In genomic region chr10:6755891-6756460, GRCh38 we compare ENCODE assay signal across 13 cellular contexts.
DNase-seq lines count a peak whose midpoint lies in the region; ATAC-seq, FAIRE-seq and TF ChIP-seq lines count a peak whose summit lies in the region.
"Had no signal": no experiment of that assay in that cellular context is flagged by ENCODE, and none has a peak within 500 bp of the region (broad histone marks: within the 10 kb centered on the region; RNA-seq: fewer than 3 reads in every experiment).

No MANE protein-coding gene starts in this region.

- peak overlapping the region; percentile 64; the same call in 1 of the 2 replicates for H3K18ac ChIP-seq in IMR-90 (ENCODE audit: low read depth, low read length)

- H4K91ac ChIP-seq in IMR-90 (ENCODE audit: insufficient read depth, low read depth, low read length), result no peak overlapping the region

- no peaks in the 10 kb centered on the region for H3K36me3 Mint-ChIP-seq in activated naive CD8-positive, alpha-beta T cell treated with anti-CD3 and anti-CD28 coated beads, Interleukin-2, amount 50 U/mL, for 24 hours (ENCODE audit: low read depth)
- no peaks in the 10 kb centered on the region for H3K36me3 Mint-ChIP-seq in activated naive CD8-positive, alpha-beta T cell treated with anti-CD3 and anti-CD28 coated beads for 36 hours
- H3K36me3 Mint-ChIP-seq: memory B cell had no signal

- peak overlapping the region; percentile 10 for H2BK5ac ChIP-seq in IMR-90 (ENCODE audit: low read depth, low read length, poor library complexity, severe bottlenecking)

- dilution Hi-C loops in IMR-90 (cut with HindIII; ENCODE audit: low sequenced_read_pairs, unreplicated experiment), result no loop called here

- peak overlapping the region; percentile 53 for H2BK120ac ChIP-seq in IMR-90 (ENCODE audit: low read depth, low read length)

- H3K4me1 ChIP-seq in IMR-90 (ENCODE audit: control insufficient read depth, insufficient read depth, low read length) (peaks cover 2% of the 10 kb centered on the region; the same call in 1 of the 2 replicates), prostate gland (replicated peaks) (no peaks in the 10 kb centered on the region)
- H3K4me1 ChIP-seq: upper lobe of right lung had no signal

- H2BK20ac ChIP-seq in IMR-90 (ENCODE audit: low read depth, low read length), result no peak overlapping the region

- H3K27ac Mint-ChIP-seq in activated naive CD8-positive, alpha-beta T cell treated with anti-CD3 and anti-CD28 coated beads, Interleukin-2, amount 50 U/mL, for 24 hours, result no peak overlapping the region
- H3K27ac Mint-ChIP-seq in activated naive CD8-positive, alpha-beta T cell treated with anti-CD3 and anti-CD28 coated beads for 36 hours, result no peak overlapping the region
- H3K27ac Mint-ChIP-seq: activated T-helper 1 cell treated with anti-CD3 and anti-CD28 coated beads, Interleukin-12 subunit alpha, Interleukin-12 subunit beta, Interleukin-2, Interleukin-4 antibody, amounts not matched to agents 30 ng/mL and 10 ng/mL and 1 ng/mL, durations not matched to agents 14 hours and 24 hours and 36 hours; B cell; memory B cell had no signal

- H3K9me3 ChIP-seq in IMR-90 (ENCODE audit: control insufficient read depth, insufficient read depth, low read length) (no peaks in the 10 kb centered on the region), prostate gland (no peaks in the 10 kb centered on the region)
- H3K9me3 ChIP-seq: upper lobe of right lung had no signal

- no peak overlapping the region for H4K5ac ChIP-seq in IMR-90 (ENCODE audit: low read depth, low read length)

- H3K4ac ChIP-seq in IMR-90 (ENCODE audit: low read depth, low read length), result peak overlapping the region; percentile 48; the same call in 1 of the 2 replicates

- POLR2A ChIA-PET in IMR-90 (lab: Charles Lee; ENCODE audit: unreplicated experiment), result no interaction called here

- H3K4me3 ChIP-seq in IMR-90 (ENCODE audit: insufficient read depth, low read depth, low read length), result no peak overlapping the region
- no peak overlapping the region for H3K4me3 ChIP-seq in prostate gland
- H3K4me3 ChIP-seq: upper lobe of right lung had no signal

- no peak overlapping the region for H3K9ac ChIP-seq in IMR-90 (ENCODE audit: low read depth, low read length)

- CTCF ChIA-PET in IMR-90 (lab: Yijun Ruan, JAX), result interaction anchor here (0.6 kb wide), 1 partner anchor 854 kb away, joined by 5 read pairs; no protein-coding TSS in a partner anchor

- H4K8ac ChIP-seq in IMR-90 (ENCODE audit: low read depth in 2 of 2, low read length in 2 of 2), result peak overlapping the region in 1 of 2 experiments; percentile 38; a peak in 1 of 4 replicates

- no peak overlapping the region for H3K14ac ChIP-seq in IMR-90 (replicated peaks; ENCODE audit: low read depth, low read length)

- intact Hi-C loops in IMR-90 (cut with micrococcal nuclease) (no loop called here), prostate gland (cut with DNase I) (no loop called here)

- H3K23ac ChIP-seq in IMR-90 (ENCODE audit: low read depth, low read length), result no peak overlapping the region

- in situ Hi-C loops in IMR-90 (cut with MboI; ENCODE audit: low sequenced_read_pairs), result loop anchor here (25.0 kb wide), 1 partner anchor 619 kb away; no protein-coding TSS in a partner anchor

- TF ChIP-seq CTCF in IMR-90 (conservative IDR thresholded peaks at IDR 0.05; ENCODE audit: low read depth, low read length) (no peak), prostate gland (IDR thresholded peaks at IDR 0.05) (no peak)

- peak; percentile 40 for ATAC-seq in activated naive CD8-positive, alpha-beta T cell treated with anti-CD3 and anti-CD28 coated beads, Interleukin-2, amount 50 U/mL, for 24 hours
- ATAC-seq in IMR-90 (ENCODE audit: low read depth), result peak; percentile 96
- ATAC-seq: upper lobe of right lung had no signal

- no peak for FAIRE-seq in urothelium cell line (lab: Jason Lieb, UNC)

- no peaks in the 10 kb centered on the region for H4K20me1 ChIP-seq in IMR-90 (ENCODE audit: insufficient read depth, low read length)

- H3K4me1 Mint-ChIP-seq in activated naive CD8-positive, alpha-beta T cell treated with anti-CD3 and anti-CD28 coated beads, Interleukin-2, amount 50 U/mL, for 24 hours, result no peaks in the 10 kb centered on the region
- H3K4me1 Mint-ChIP-seq in activated naive CD8-positive, alpha-beta T cell treated with anti-CD3 and anti-CD28 coated beads for 36 hours, result no peaks in the 10 kb centered on the region
- H3K4me1 Mint-ChIP-seq: B cell, memory B cell had no signal

- H3K79me1 ChIP-seq in IMR-90 (ENCODE audit: low read depth in 1 of 2, low read length in 2 of 2), result no peaks in the 10 kb centered on the region

- no peak for TF ChIP-seq RAD21 in IMR-90 (IDR thresholded peaks at IDR 0.05; ENCODE audit: low read length)

- no CpG with 5 or more reads among the region's 7 CpGs for WGBS in IMR-90 (ENCODE audit: extremely low coverage in 2 of 2, insufficient read length in 1 of 2), 2 experiments
- WGBS in prostate gland, result 28% methylated on average over 7 of the region's 7 CpGs

- H3K4me2 ChIP-seq in IMR-90 (ENCODE audit: low read depth, low read length), result peak overlapping the region; percentile 70

- H2AFZ ChIP-seq in IMR-90 (replicated peaks; ENCODE audit: low read length, poor library complexity), result no peak overlapping the region

- BruUV-seq in IMR-90 (replicated peaks; lab: Mats Ljungman, UMichigan), result no TSS peak

- no peak for DNase-seq in activated naive CD8-positive, alpha-beta T cell treated with anti-CD3 and anti-CD28 coated beads, Interleukin-2, amount 50 U/mL, for 24 hours
- DNase-seq in activated naive CD8-positive, alpha-beta T cell treated with anti-CD3 and anti-CD28 coated beads for 36 hours, result no peak
- DNase-seq in IMR-90 (peak; percentile 87), fibroblast of the conjunctiva (ENCODE audit: low read depth) (peak; percentile 34), urothelium cell line (ENCODE audit: low spot score) (peak; percentile 25), prostate gland (ENCODE audit: low spot score) (no peak), NCI-H146 (lab: John Stamatoyannopoulos, UW) (no peak), SKM-1 (lab: John Stamatoyannopoulos, UW; ENCODE audit: unreplicated experiment) (no peak)
- DNase-seq: NCI-H2081, upper lobe of right lung had no signal

- TF ChIP-seq POLR2A in IMR-90 (IDR thresholded peaks at IDR 0.05; ENCODE audit: low read depth, low read length) (no peak), prostate gland (IDR thresholded peaks at IDR 0.05) (no peak)

- no peak overlapping the region for H3K4me3 Mint-ChIP-seq in activated naive CD8-positive, alpha-beta T cell treated with anti-CD3 and anti-CD28 coated beads, Interleukin-2, amount 50 U/mL, for 24 hours
- no peak overlapping the region for H3K4me3 Mint-ChIP-seq in activated naive CD8-positive, alpha-beta T cell treated with anti-CD3 and anti-CD28 coated beads for 36 hours
- H3K4me3 Mint-ChIP-seq: activated T-helper 1 cell treated with anti-CD3 and anti-CD28 coated beads, Interleukin-12 subunit alpha, Interleukin-12 subunit beta, Interleukin-2, Interleukin-4 antibody, amounts not matched to agents 30 ng/mL and 10 ng/mL and 1 ng/mL, durations not matched to agents 14 hours and 24 hours and 36 hours; B cell; memory B cell had no signal

- no peaks in the 10 kb centered on the region for H3K9me1 ChIP-seq in IMR-90 (ENCODE audit: insufficient read depth, low read length)

- H2AK5ac ChIP-seq in IMR-90 (ENCODE audit: low read depth, low read length), result no peak overlapping the region

- H3K56ac ChIP-seq in IMR-90 (ENCODE audit: extremely low read depth, insufficient read depth, low read length), result no peak overlapping the region

- H2BK15ac ChIP-seq in IMR-90 (ENCODE audit: low read depth, low read length), result no peak overlapping the region

- H3K36me3 ChIP-seq in IMR-90 (ENCODE audit: control insufficient read depth, insufficient read depth, low read length), result no peaks in the 10 kb centered on the region
- no peaks in the 10 kb centered on the region for H3K36me3 ChIP-seq in prostate gland
- H3K36me3 ChIP-seq: upper lobe of right lung had no signal

- H3K27me3 Mint-ChIP-seq in activated naive CD8-positive, alpha-beta T cell treated with anti-CD3 and anti-CD28 coated beads, Interleukin-2, amount 50 U/mL, for 24 hours, result peaks cover 34% of the 10 kb centered on the region
- H3K27me3 Mint-ChIP-seq in activated naive CD8-positive, alpha-beta T cell treated with anti-CD3 and anti-CD28 coated beads for 36 hours, result peaks cover 25% of the 10 kb centered on the region

- H3K27ac ChIP-seq in IMR-90 (ENCODE audit: insufficient read depth, low read length) (peak overlapping the region; percentile 47), prostate gland (no peak overlapping the region)
- H3K27ac ChIP-seq: upper lobe of right lung had no signal

- H2AK9ac ChIP-seq in IMR-90 (replicated peaks; ENCODE audit: low read depth, low read length, poor library complexity), result no peak overlapping the region

- H3K27me3 ChIP-seq in IMR-90 (ENCODE audit: control insufficient read depth, insufficient read depth, low read length) (no peaks in the 10 kb centered on the region), prostate gland (replicated peaks; ENCODE audit: insufficient read depth) (no peaks in the 10 kb centered on the region)
- H3K27me3 ChIP-seq: upper lobe of right lung had no signal

- no peaks in the 10 kb centered on the region for H3K9me3 Mint-ChIP-seq in activated naive CD8-positive, alpha-beta T cell treated with anti-CD3 and anti-CD28 coated beads, Interleukin-2, amount 50 U/mL, for 24 hours
- H3K9me3 Mint-ChIP-seq in activated naive CD8-positive, alpha-beta T cell treated with anti-CD3 and anti-CD28 coated beads for 36 hours, result no peaks in the 10 kb centered on the region
- H3K9me3 Mint-ChIP-seq: activated T-helper 1 cell treated with anti-CD3 and anti-CD28 coated beads, Interleukin-12 subunit alpha, Interleukin-12 subunit beta, Interleukin-2, Interleukin-4 antibody, amounts not matched to agents 30 ng/mL and 10 ng/mL and 1 ng/mL, durations not matched to agents 14 hours and 24 hours and 36 hours had no signal

TF ChIP-seq in IMR-90, 13 proteins besides CTCF, POLR2A, EP300 and RAD21:
- TF ChIP-seq FOS (IDR thresholded peaks at IDR 0.05; ENCODE audit: low read depth, low read length) (peak; percentile 94), ELK1 (IDR thresholded peaks at IDR 0.05; ENCODE audit: borderline replicate concordance, low read depth, low read length) (no peak)

Comparison
In these comparisons a context has a peak if more than half of its experiments do, and no peak if none do; other contexts are left out.
1. DNase-seq: peak in IMR-90 (single experiment), fibroblast of the conjunctiva (single experiment) and urothelium cell line (single experiment); none in activated naive CD8-positive, alpha-beta T cell treated with anti-CD3 and anti-CD28 coated beads, Interleukin-2, amount 50 U/mL, for 24 hours (single experiment), activated naive CD8-positive, alpha-beta T cell treated with anti-CD3 and anti-CD28 coated beads for 36 hours (single experiment), prostate gland (single experiment), NCI-H146 (single experiment) and SKM-1 (single experiment).